18 cellular contexts compared by ENCODE assay signal in the genomic region with DNA sequence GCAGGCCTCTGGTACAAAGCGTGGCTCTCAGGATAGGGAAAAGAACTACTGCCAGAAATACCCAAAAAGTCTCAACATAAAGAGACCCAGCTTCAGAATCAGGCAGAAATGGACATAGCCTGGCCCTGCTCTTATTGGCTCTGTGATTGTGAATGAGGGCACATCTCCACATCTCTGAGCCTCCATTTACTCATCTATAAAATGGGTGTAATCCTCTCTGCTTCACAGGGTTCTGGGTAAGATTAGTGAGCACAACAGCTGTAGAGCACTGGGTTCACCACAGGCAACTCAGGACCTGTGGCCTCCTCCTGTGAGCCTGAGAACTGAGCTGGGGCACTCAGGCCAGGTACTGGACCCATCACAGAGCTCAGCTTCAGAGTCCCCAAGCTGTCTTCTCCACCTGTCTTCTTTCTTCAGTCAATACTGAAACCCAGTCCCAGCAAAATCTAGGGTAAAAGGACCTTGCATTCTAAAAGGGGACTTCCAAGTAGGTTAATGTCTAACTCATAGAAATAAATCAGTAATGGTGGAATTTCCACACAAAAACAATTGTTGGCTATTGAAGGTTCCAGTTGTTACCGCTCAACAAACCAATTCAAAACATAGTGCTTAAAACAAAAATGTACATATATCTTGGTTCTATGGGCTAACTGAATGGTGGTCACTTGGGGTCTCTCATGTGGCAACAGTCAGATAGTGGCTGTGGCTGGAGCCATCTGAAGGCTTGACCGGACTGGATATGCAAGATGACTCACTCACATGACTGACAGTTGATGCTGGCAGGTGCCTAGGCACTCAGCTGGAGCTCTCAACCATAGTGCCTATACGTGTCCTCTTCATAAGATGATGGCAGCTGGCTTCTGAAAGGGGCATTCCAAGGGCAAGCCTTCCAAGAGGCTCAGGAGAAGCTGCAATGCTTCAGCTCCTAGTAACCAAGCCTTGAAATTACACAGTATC. TPM values are rescaled to one million over a fixed set of nuclear protein-coding genes. Genes with fewer than 3 reads are reported as not detected.
A peak's percentile ranks its signal among the peaks of the same experiment; 100 is the strongest.
DNase-seq lines count a peak whose midpoint lies in the region; ATAC-seq and TF ChIP-seq lines count a peak whose summit lies in the region.
"Had no signal": no experiment of that assay in that cellular context is flagged by ENCODE, and none has a peak within 500 bp of the region (broad histone marks: within the 10 kb centered on the region; RNA-seq: fewer than 3 reads in every experiment).

No MANE protein-coding gene starts in this region.

- no peak overlapping the region for H3K14ac ChIP-seq in mesenchymal stem cell (ENCODE audit: low read length in 2 of 2)

- intact Hi-C loops in sigmoid colon (cut with DNase I), result no loop called here
- intact Hi-C loops in prostate gland (cut with DNase I), result no loop called here

- H3K4me2 ChIP-seq in mesenchymal stem cell (ENCODE audit: low read length, poor library complexity, severe bottlenecking), result no peak overlapping the region

- CTCF ChIA-PET in activated CD4-positive, alpha-beta memory T cell treated with anti-CD3 and anti-CD28 coated beads, Interleukin-2, amount 10 ng/mL, durations not matched to agents 7 days and 5 days (lab: Charles Lee), result no interaction called here

- WGBS in mesenchymal stem cell, result 55% methylated on average over 3 of the region's 4 CpGs
- 85 to 89% methylated on average over 4 of the region's 4 CpGs for WGBS in sigmoid colon, 2 donors
- WGBS in prostate gland, result 91% methylated on average over 4 of the region's 4 CpGs

- H3K79me1 ChIP-seq in mesenchymal stem cell (replicated peaks; ENCODE audit: low read length, poor library complexity, severe bottlenecking), result no peaks in the 10 kb centered on the region

- TF ChIP-seq EP300 in sigmoid colon (IDR thresholded peaks at IDR 0.05), result no peak

- no peaks in the 10 kb centered on the region for H3K4me1 Mint-ChIP-seq in activated CD4-positive, alpha-beta memory T cell treated with anti-CD3 and anti-CD28 coated beads, Interleukin-2, amount 10 ng/mL, durations not matched to agents 7 days and 5 days
- H3K4me1 Mint-ChIP-seq in glutamatergic neuron (ENCODE audit: low read depth, unreplicated experiment), result peaks cover 9% of the 10 kb centered on the region

- H4K91ac ChIP-seq in mesenchymal stem cell (ENCODE audit: low read length), result no peak overlapping the region

- H3K27ac Mint-ChIP-seq in activated CD4-positive, alpha-beta memory T cell treated with anti-CD3 and anti-CD28 coated beads, Interleukin-2, amount 10 ng/mL, durations not matched to agents 7 days and 5 days, result no peak overlapping the region
- H3K27ac Mint-ChIP-seq in glutamatergic neuron (ENCODE audit: unreplicated experiment), result no peak overlapping the region
- H3K27ac Mint-ChIP-seq: effector memory CD8-positive, alpha-beta T cell had no signal

- ATAC-seq in GM18909 (IDR thresholded peaks at IDR 0.05; ENCODE audit: poor library complexity, unreplicated experiment) (peak; percentile 86), GM21529 (IDR thresholded peaks at IDR 0.05; ENCODE audit: unreplicated experiment) (peak; percentile 80), HG03095 (IDR thresholded peaks at IDR 0.05; ENCODE audit: unreplicated experiment) (peak; percentile 64)
- ATAC-seq: effector memory CD8-positive, alpha-beta T cell; PC-3 had no signal

- H3K23ac ChIP-seq in mesenchymal stem cell (ENCODE audit: low read length in 2 of 2), result no peak overlapping the region

- H3K9me3 Mint-ChIP-seq in activated CD4-positive, alpha-beta memory T cell treated with anti-CD3 and anti-CD28 coated beads, Interleukin-2, amount 10 ng/mL, durations not matched to agents 7 days and 5 days, result no peaks in the 10 kb centered on the region
- peaks cover 1% of the 10 kb centered on the region for H3K9me3 Mint-ChIP-seq in glutamatergic neuron (ENCODE audit: unreplicated experiment)

- peak overlapping the region; percentile 25 for H2BK5ac ChIP-seq in mesenchymal stem cell (ENCODE audit: low read depth, low read length, poor library complexity, severe bottlenecking)

- no peak overlapping the region for H2BK120ac ChIP-seq in mesenchymal stem cell (ENCODE audit: low read depth, low read length)

- no peak overlapping the region for H2BK15ac ChIP-seq in mesenchymal stem cell (ENCODE audit: low read depth, poor library complexity, severe bottlenecking)

- no peak overlapping the region for H3K4me3 ChIP-seq in mesenchymal stem cell (ENCODE audit: insufficient read depth in 1 of 2, low read depth in 1 of 2, low read length in 2 of 2)
- no peak overlapping the region for H3K4me3 ChIP-seq in sigmoid colon
- H3K4me3 ChIP-seq in prostate gland, result no peak overlapping the region
- H3K4me3 ChIP-seq: thyroid gland had no signal

- H3K18ac ChIP-seq in mesenchymal stem cell (ENCODE audit: low read depth in 1 of 2, low read length in 2 of 2), result no peak overlapping the region

- no peak overlapping the region for H4K8ac ChIP-seq in mesenchymal stem cell (ENCODE audit: low read length)

- H3K4me3 Mint-ChIP-seq in activated CD4-positive, alpha-beta memory T cell treated with anti-CD3 and anti-CD28 coated beads, Interleukin-2, amount 10 ng/mL, durations not matched to agents 7 days and 5 days, result no peak overlapping the region
- H3K4me3 Mint-ChIP-seq in glutamatergic neuron (ENCODE audit: unreplicated experiment), result no peak overlapping the region
- H3K4me3 Mint-ChIP-seq: effector memory CD8-positive, alpha-beta T cell had no signal

- H3K9ac ChIP-seq in mesenchymal stem cell (ENCODE audit: low read length), result no peak overlapping the region

- no peak overlapping the region for H2AFZ ChIP-seq in mesenchymal stem cell (ENCODE audit: low read depth, low read length)

- peak overlapping the region; percentile 82 for H2AK5ac ChIP-seq in mesenchymal stem cell (ENCODE audit: low read length, severe bottlenecking)

- H3K27me3 ChIP-seq in mesenchymal stem cell (ENCODE audit: control insufficient read depth in 1 of 2, insufficient read depth in 1 of 2, low read length in 2 of 2) (peaks cover 0 to 11% of the 10 kb centered on the region in 2 experiments), sigmoid colon (no peaks in the 10 kb centered on the region), prostate gland (replicated peaks; ENCODE audit: insufficient read depth) (no peaks in the 10 kb centered on the region)
- H3K27me3 ChIP-seq: thyroid gland had no signal

- TF ChIP-seq CTCF in sigmoid colon (IDR thresholded peaks at IDR 0.05) (no peak), glutamatergic neuron (IDR thresholded peaks at IDR 0.05; ENCODE audit: partially characterized antibody, unreplicated experiment) (no peak), prostate gland (IDR thresholded peaks at IDR 0.05) (no peak)

- H3K36me3 Mint-ChIP-seq in activated CD4-positive, alpha-beta memory T cell treated with anti-CD3 and anti-CD28 coated beads, Interleukin-2, amount 10 ng/mL, durations not matched to agents 7 days and 5 days (ENCODE audit: low read depth), result no peaks in the 10 kb centered on the region
- no peaks in the 10 kb centered on the region for H3K36me3 Mint-ChIP-seq in glutamatergic neuron (ENCODE audit: unreplicated experiment)

- DNase-seq in mesenchymal stem cell (no peak), sigmoid colon (no peak), glutamatergic neuron (no peak), prostate gland (ENCODE audit: low spot score) (no peak)
- DNase-seq in activated CD4-positive, alpha-beta memory T cell treated with anti-CD3 and anti-CD28 coated beads, Interleukin-2, amount 10 ng/mL, durations not matched to agents 7 days and 5 days, result no peak
- DNase-seq: Caco-2; effector memory CD8-positive, alpha-beta T cell; hippocampal formation; NCI-H146; PC-3; thyroid gland had no signal

- H3K27me3 Mint-ChIP-seq in activated CD4-positive, alpha-beta memory T cell treated with anti-CD3 and anti-CD28 coated beads, Interleukin-2, amount 10 ng/mL, durations not matched to agents 7 days and 5 days, result no peaks in the 10 kb centered on the region
- no peaks in the 10 kb centered on the region for H3K27me3 Mint-ChIP-seq in glutamatergic neuron (ENCODE audit: unreplicated experiment)

- H3K27ac ChIP-seq in mesenchymal stem cell (ENCODE audit: low read length, poor library complexity, severe bottlenecking) (no peak overlapping the region), sigmoid colon (no peak overlapping the region), prostate gland (no peak overlapping the region)
- H3K27ac ChIP-seq: thyroid gland had no signal

- H3K4me1 ChIP-seq in mesenchymal stem cell (ENCODE audit: control insufficient read depth, insufficient read depth, low read depth, low read length) (peaks cover 8% of the 10 kb centered on the region), sigmoid colon (no peaks in the 10 kb centered on the region), prostate gland (replicated peaks) (no peaks in the 10 kb centered on the region)
- H3K4me1 ChIP-seq: thyroid gland had no signal

- H2BK12ac ChIP-seq in mesenchymal stem cell (ENCODE audit: low read length in 2 of 2), result no peak overlapping the region

- H3K36me3 ChIP-seq in mesenchymal stem cell (ENCODE audit: control insufficient read depth in 1 of 2, insufficient read depth in 2 of 2, low read depth in 1 of 2, low read length in 2 of 2) (no peaks in the 10 kb centered on the region), sigmoid colon (no peaks in the 10 kb centered on the region), prostate gland (no peaks in the 10 kb centered on the region)
- H3K36me3 ChIP-seq: thyroid gland had no signal

- no peak for TF ChIP-seq POLR2A in sigmoid colon (IDR thresholded peaks at IDR 0.05)
- no peak for TF ChIP-seq POLR2A in prostate gland (IDR thresholded peaks at IDR 0.05)

- H3K4ac ChIP-seq in mesenchymal stem cell (ENCODE audit: low read depth in 1 of 2, low read length in 2 of 2), result no peak overlapping the region

- POLR2A ChIA-PET in activated CD4-positive, alpha-beta memory T cell treated with anti-CD3 and anti-CD28 coated beads, Interleukin-2, amount 10 ng/mL, durations not matched to agents 7 days and 5 days (lab: Charles Lee), result no interaction called here

- no peaks in the 10 kb centered on the region for H3K9me3 ChIP-seq in mesenchymal stem cell (ENCODE audit: control insufficient read depth, low read length)
- no peaks in the 10 kb centered on the region for H3K9me3 ChIP-seq in sigmoid colon
- H3K9me3 ChIP-seq in prostate gland, result no peaks in the 10 kb centered on the region
- H3K9me3 ChIP-seq: Caco-2, thyroid gland had no signal

RNA-seq across cellular contexts. Expression of a gene that starts 47.3 kb away (rescaled TPM):
- not detected for polyA plus RNA-seq in mesenchymal stem cell (2013, experiment 1 of 2)
- polyA plus RNA-seq in mesenchymal stem cell (2013, experiment 2 of 2), result not detected
- not detected for total RNA-seq in sigmoid colon
- polyA plus RNA-seq in sigmoid colon, result not detected
- total RNA-seq in activated CD4-positive, alpha-beta memory T cell treated with anti-CD3 and anti-CD28 coated beads, Interleukin-2, amount 10 ng/mL, durations not matched to agents 7 days and 5 days, result not detected
- total RNA-seq in glutamatergic neuron (ENCODE audit: unreplicated experiment), result not detected
- 1 to 10 TPM in 1 of 2 donors, not detected in 1; 1.1 TPM for total RNA-seq in prostate gland
- total RNA-seq: Caco-2; HT1080; mesenteric fat pad; PC-3; posterior vena cava; T-helper 2 cell treated with Interferon-gamma antibody and Interleukin-4, amounts not matched to agents 100 ng/mL and 5 ng/mL, for 36 hours had no signal
